Comparison of ENCODE assay signal across 1 cellular context in the genomic region with DNA sequence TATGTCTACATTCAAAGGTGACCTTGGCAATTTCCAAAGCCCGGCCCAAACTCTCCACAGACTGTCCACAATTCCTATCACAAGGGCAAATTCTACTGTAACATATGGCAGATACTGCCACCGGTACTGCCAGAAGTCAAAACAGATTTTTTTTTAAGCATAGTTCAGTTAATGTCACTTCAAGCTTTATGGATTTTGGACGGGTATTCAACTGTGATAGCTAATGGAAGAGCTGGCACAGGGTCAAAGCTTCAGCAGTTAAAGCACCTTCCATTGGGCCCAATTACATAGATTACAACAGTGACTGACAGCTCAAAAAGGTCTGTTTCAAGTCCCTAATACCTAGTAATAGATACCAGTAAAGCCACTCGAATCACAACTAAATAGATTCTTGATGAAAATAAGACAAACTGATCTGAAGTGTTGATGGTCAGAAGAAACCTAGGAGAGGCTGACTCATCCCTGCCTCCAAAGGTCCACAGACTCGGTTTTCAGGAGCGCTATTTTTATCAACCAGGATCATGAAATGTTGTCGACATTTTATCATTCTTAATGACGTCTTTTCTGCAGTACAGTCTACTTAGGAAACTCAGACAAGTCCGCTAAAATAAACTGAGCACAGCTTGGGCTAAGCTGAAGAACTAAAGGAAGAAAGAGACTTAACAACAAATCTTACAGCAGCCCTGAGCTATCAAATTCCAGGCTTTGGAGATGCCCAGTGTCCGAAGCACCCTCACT.
TF ChIP-seq lines count a peak whose summit lies in the region.

No MANE protein-coding gene starts in this region.

TF ChIP-seq in GM23338, 12 proteins besides CTCF, POLR2A, EP300 and RAD21 (continued from another document):
- TF ChIP-seq, protein P1, sequence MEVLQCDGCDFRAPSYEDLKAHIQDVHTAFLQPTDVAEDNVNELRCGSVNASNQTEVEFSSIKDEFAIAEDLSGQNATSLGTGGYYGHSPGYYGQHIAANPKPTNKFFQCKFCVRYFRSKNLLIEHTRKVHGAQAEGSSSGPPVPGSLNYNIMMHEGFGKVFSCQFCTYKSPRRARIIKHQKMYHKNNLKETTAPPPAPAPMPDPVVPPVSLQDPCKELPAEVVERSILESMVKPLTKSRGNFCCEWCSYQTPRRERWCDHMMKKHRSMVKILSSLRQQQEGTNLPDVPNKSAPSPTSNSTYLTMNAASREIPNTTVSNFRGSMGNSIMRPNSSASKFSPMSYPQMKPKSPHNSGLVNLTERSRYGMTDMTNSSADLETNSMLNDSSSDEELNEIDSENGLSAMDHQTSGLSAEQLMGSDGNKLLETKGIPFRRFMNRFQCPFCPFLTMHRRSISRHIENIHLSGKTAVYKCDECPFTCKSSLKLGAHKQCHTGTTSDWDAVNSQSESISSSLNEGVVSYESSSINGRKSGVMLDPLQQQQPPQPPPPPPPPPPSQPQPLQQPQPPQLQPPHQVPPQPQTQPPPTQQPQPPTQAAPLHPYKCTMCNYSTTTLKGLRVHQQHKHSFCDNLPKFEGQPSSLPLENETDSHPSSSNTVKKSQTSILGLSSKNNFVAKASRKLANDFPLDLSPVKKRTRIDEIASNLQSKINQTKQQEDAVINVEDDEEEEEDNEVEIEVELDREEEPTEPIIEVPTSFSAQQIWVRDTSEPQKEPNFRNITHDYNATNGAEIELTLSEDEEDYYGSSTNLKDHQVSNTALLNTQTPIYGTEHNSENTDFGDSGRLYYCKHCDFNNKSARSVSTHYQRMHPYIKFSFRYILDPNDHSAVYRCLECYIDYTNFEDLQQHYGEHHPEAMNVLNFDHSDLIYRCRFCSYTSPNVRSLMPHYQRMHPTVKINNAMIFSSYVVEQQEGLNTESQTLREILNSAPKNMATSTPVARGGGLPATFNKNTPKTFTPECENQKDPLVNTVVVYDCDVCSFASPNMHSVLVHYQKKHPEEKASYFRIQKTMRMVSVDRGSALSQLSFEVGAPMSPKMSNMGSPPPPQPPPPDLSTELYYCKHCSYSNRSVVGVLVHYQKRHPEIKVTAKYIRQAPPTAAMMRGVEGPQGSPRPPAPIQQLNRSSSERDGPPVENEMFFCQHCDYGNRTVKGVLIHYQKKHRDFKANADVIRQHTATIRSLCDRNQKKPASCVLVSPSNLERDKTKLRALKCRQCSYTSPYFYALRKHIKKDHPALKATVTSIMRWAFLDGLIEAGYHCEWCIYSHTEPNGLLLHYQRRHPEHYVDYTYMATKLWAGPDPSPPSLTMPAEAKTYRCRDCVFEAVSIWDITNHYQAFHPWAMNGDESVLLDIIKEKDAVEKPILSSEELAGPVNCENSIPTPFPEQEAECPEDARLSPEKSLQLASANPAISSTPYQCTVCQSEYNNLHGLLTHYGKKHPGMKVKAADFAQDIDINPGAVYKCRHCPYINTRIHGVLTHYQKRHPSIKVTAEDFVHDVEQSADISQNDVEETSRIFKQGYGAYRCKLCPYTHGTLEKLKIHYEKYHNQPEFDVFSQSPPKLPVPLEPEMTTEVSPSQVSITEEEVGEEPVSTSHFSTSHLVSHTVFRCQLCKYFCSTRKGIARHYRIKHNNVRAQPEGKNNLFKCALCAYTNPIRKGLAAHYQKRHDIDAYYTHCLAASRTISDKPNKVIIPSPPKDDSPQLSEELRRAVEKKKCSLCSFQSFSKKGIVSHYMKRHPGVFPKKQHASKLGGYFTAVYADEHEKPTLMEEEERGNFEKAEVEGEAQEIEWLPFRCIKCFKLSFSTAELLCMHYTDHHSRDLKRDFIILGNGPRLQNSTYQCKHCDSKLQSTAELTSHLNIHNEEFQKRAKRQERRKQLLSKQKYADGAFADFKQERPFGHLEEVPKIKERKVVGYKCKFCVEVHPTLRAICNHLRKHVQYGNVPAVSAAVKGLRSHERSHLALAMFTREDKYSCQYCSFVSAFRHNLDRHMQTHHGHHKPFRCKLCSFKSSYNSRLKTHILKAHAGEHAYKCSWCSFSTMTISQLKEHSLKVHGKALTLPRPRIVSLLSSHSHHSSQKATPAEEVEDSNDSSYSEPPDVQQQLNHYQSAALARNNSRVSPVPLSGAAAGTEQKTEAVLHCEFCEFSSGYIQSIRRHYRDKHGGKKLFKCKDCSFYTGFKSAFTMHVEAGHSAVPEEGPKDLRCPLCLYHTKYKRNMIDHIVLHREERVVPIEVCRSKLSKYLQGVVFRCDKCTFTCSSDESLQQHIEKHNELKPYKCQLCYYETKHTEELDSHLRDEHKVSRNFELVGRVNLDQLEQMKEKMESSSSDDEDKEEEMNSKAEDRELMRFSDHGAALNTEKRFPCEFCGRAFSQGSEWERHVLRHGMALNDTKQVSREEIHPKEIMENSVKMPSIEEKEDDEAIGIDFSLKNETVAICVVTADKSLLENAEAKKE (CRISPR knock-in tag; IDR thresholded peaks at IDR 0.05), result no peak
- no peak for TF ChIP-seq JUNB (IDR thresholded peaks at IDR 0.05; ENCODE audit: unreplicated experiment)
- no peak for TF ChIP-seq EZH2 (IDR thresholded peaks at IDR 0.05; ENCODE audit: low read depth, unreplicated experiment)
- TF ChIP-seq ZNF114 (CRISPR knock-in tag; IDR thresholded peaks at IDR 0.05), result no peak
- TF ChIP-seq EZH2phosphoT487 (IDR thresholded peaks at IDR 0.05; ENCODE audit: unreplicated experiment), result no peak
TF ChIP-seq in GM23338: peak in this region for 0.
